In genomic region chr4:77819836-77820679, GRCh38 we compare ENCODE assay signal across 7 cellular contexts. TPM values are rescaled to one million over a fixed set of nuclear protein-coding genes. Genes with fewer than 3 reads are reported as not detected.
DNase-seq lines count a peak whose midpoint lies in the region; ATAC-seq, FAIRE-seq and TF ChIP-seq lines count a peak whose summit lies in the region.

No MANE protein-coding gene starts in this region.

- ATAC-seq in HG02943 (IDR thresholded peaks at IDR 0.05; ENCODE audit: low read depth, unreplicated experiment) = peak; percentile 80

- H3K27ac ChIP-seq in sigmoid colon = peak overlapping the region; percentile 99 to 100 (median 100)

- H3K4me1 ChIP-seq in sigmoid colon = peaks cover 0 to 39% (median 23%) of the 10 kb centered on the region in 4 donors

- no peaks in the 10 kb centered on the region for H3K9me3 ChIP-seq in sigmoid colon

- peak overlapping the region; percentile 95 to 98 (median 96) for H3K4me3 ChIP-seq in sigmoid colon

- no peaks in the 10 kb centered on the region for H3K27me3 ChIP-seq in sigmoid colon

- H3K36me3 ChIP-seq in sigmoid colon = no peaks in the 10 kb centered on the region

- TF ChIP-seq CTCF in sigmoid colon (IDR thresholded peaks at IDR 0.05) = no peak

- DNase-seq in GM18507 (ENCODE audit: extremely low spot score, insufficient read length, low read depth) (peak; percentile 75), NCI-H187 (lab: John Stamatoyannopoulos, UW) (peak; percentile 96 to 97), T1000 (lab: John Stamatoyannopoulos, UW) (peak; percentile 62), astrocyte of the hippocampus (ENCODE audit: low read depth, low spot score) (peak; percentile 94), hypothalamus (lab: John Stamatoyannopoulos, UW) (peak; percentile 57 to 96 (median 88)), sigmoid colon (peak; percentile 94)

- TF ChIP-seq EP300 in sigmoid colon (IDR thresholded peaks at IDR 0.05) = peak in 1 of 4 donors; percentile 30

- WGBS in sigmoid colon, 2 donors = 0 to 1% methylated on average over 82 of the region's 82 CpGs

- intact Hi-C loops in sigmoid colon (cut with DNase I) = loop anchor here (5.0 to 10.0 kb wide), 2 partner anchors 65 to 237 kb away; partner anchors contain the start of gene FRAS1

- peak; percentile 91 for FAIRE-seq in GM18507 (lab: Jason Lieb, UNC)

- TF ChIP-seq POLR2A in sigmoid colon (IDR thresholded peaks at IDR 0.05) = peak; percentile 76 to 89

RNA-seq across cellular contexts. Expression of gene CNOT6L, which starts 0.9 kb away (rescaled TPM):
- total RNA-seq in sigmoid colon = 10 to 100 TPM; 17.5 to 21.6 (median 19.2) TPM
- polyA plus RNA-seq in sigmoid colon = 10 to 100 TPM in 2 of 3 donors, 1 to 10 TPM in 1; 4.2 to 13.7 (median 10.6) TPM

RNA-seq across cellular contexts. Expression of gene MRPL1, which starts 42.6 kb away (rescaled TPM):
- 10 to 100 TPM; 23.2 to 30.0 (median 28.9) TPM for total RNA-seq in sigmoid colon
- 10 to 100 TPM; 48.9 to 52.9 (median 51.1) TPM for polyA plus RNA-seq in sigmoid colon

Comparison
In these comparisons a context has a peak if more than half of its experiments do, and no peak if none do; other contexts are left out.
1. Peak in every context shown above with its lines: DNase-seq, ATAC-seq, H3K4me3 ChIP-seq and H3K27ac ChIP-seq.